8 cellular contexts compared by ENCODE assay signal in genomic region chr12:2003676-2004112, GRCh38. TPM values are rescaled to one million over a fixed set of nuclear protein-coding genes. Genes with fewer than 3 reads are reported as not detected.
DNase-seq lines count a peak whose midpoint lies in the region; ATAC-seq and TF ChIP-seq lines count a peak whose summit lies in the region.

No MANE protein-coding gene starts in this region.

- 1% methylated on average over 13 of the region's 13 CpGs for WGBS in GM23248 (ENCODE audit: low coverage in 1 of 2, low lambda C conversion rate in 2 of 2, missing lambda C conversion rate in 2 of 2), 2 experiments
- WGBS in ectodermal cell, 2 experiments, result 0 to 1% methylated on average over 13 of the region's 13 CpGs

- H3K9me3 ChIP-seq in GM23248 (ENCODE audit: low read depth) (no peaks in the 10 kb centered on the region), PC-3 (ENCODE audit: low read length) (no peaks in the 10 kb centered on the region), ectodermal cell (ENCODE audit: control insufficient read depth, low read length) (no peaks in the 10 kb centered on the region), mucosa of stomach (ENCODE audit: control insufficient read depth, low read length) (no peaks in the 10 kb centered on the region)

- DNase-seq in ELR (ENCODE audit: low read depth) (peak; percentile 55), GM23248 (peak; percentile 63), PC-3 (peak; percentile 14), COLO668 (lab: John Stamatoyannopoulos, UW; ENCODE audit: unreplicated experiment) (no peak)
- no peak for DNase-seq in activated CD4-positive, CD25-positive, alpha-beta regulatory T cell (lab: John Stamatoyannopoulos, UW)

- H3K9me2 ChIP-seq in GM23248 (ENCODE audit: insufficient read depth), result no peaks in the 10 kb centered on the region
- no peaks in the 10 kb centered on the region for H3K9me2 ChIP-seq in PC-3 (replicated peaks; ENCODE audit: low read length)

- no peak for TF ChIP-seq CTCF in PC-3 (conservative IDR thresholded peaks at IDR 0.05; ENCODE audit: low read depth, low read length)

- peak overlapping the region; percentile 97 for H2AFZ ChIP-seq in GM23248
- peak overlapping the region; percentile 99 for H2AFZ ChIP-seq in PC-3 (ENCODE audit: low read length)

- H4K20me1 ChIP-seq in GM23248 (ENCODE audit: insufficient read depth) (no peaks in the 10 kb centered on the region), PC-3 (ENCODE audit: low read length) (no peaks in the 10 kb centered on the region)

- intact Hi-C loops in PC-3 (cut with micrococcal nuclease), result no loop called here

- ATAC-seq in PC-3, result peak; percentile 35
- no peak for ATAC-seq in GM21381 (IDR thresholded peaks at IDR 0.05; ENCODE audit: unreplicated experiment)

- no peaks in the 10 kb centered on the region for H3F3A ChIP-seq in GM23248 (ENCODE audit: insufficient read depth)
- no peaks in the 10 kb centered on the region for H3F3A ChIP-seq in PC-3 (ENCODE audit: low read length, unreplicated experiment)

- H3K27ac ChIP-seq in GM23248 (peak overlapping the region; percentile 89), PC-3 (ENCODE audit: low read length) (peak overlapping the region; percentile 62), ectodermal cell (ENCODE audit: insufficient read depth, low read depth, low read length, poor library complexity, severe bottlenecking) (peak overlapping the region; percentile 79)

- H3K27me3 ChIP-seq in GM23248 (replicated peaks; ENCODE audit: insufficient read depth), result no peaks in the 10 kb centered on the region
- H3K27me3 ChIP-seq in PC-3 (ENCODE audit: low read length), result no peaks in the 10 kb centered on the region
- H3K27me3 ChIP-seq in ectodermal cell (ENCODE audit: control insufficient read depth, insufficient read depth, low read length, poor library complexity, severe bottlenecking), result no peaks in the 10 kb centered on the region
- no peaks in the 10 kb centered on the region for H3K27me3 ChIP-seq in mucosa of stomach (ENCODE audit: control insufficient read depth, insufficient read depth, low read length)

- POLR2A ChIA-PET in PC-3 (lab: Charles Lee; ENCODE audit: unreplicated experiment), result interaction anchor here (0.6 kb wide), 1 partner anchor 236 kb away, joined by 3 read pairs; no protein-coding TSS in a partner anchor

- in situ Hi-C loops in GM23248 (cut with MboI), result no loop called here

- BruUV-seq in PC-3 (replicated peaks; lab: Mats Ljungman, UMichigan), result TSS peak; percentile 74

- H3K9ac ChIP-seq in GM23248, result peak overlapping the region; percentile 92
- peak overlapping the region; percentile 95 for H3K9ac ChIP-seq in PC-3 (ENCODE audit: low read length)
- peak overlapping the region; percentile 86 for H3K9ac ChIP-seq in mucosa of stomach (ENCODE audit: low read length)

- CTCF ChIA-PET in PC-3 (lab: Charles Lee), result no interaction called here

- H3K79me2 ChIP-seq in GM23248 (ENCODE audit: insufficient read depth) (peaks cover 54% of the 10 kb centered on the region), PC-3 (ENCODE audit: low read length) (peaks cover 11% of the 10 kb centered on the region; the same call in 1 of the 2 replicates)

- H3K4me3 ChIP-seq in GM23248 (peak overlapping the region; percentile 92), PC-3 (ENCODE audit: low read length) (peak overlapping the region; percentile 99), ectodermal cell (ENCODE audit: insufficient read depth, low read depth, low read length) (peak overlapping the region; percentile 88), mucosa of stomach (ENCODE audit: low read length) (peak overlapping the region; percentile 69)

- no peaks in the 10 kb centered on the region for H3K36me3 ChIP-seq in GM23248 (ENCODE audit: low read depth)
- H3K36me3 ChIP-seq in PC-3 (ENCODE audit: low read depth, low read length), result no peaks in the 10 kb centered on the region
- no peaks in the 10 kb centered on the region for H3K36me3 ChIP-seq in ectodermal cell (ENCODE audit: control insufficient read depth, insufficient read depth, low read length)
- H3K36me3 ChIP-seq in mucosa of stomach (ENCODE audit: control insufficient read depth, insufficient read depth, low read length), result no peaks in the 10 kb centered on the region

- H3K4me2 ChIP-seq in GM23248 (ENCODE audit: unreplicated experiment) (peak overlapping the region; percentile 80), PC-3 (ENCODE audit: low read length) (peak overlapping the region; percentile 93)

- H3K4me1 ChIP-seq in GM23248 (ENCODE audit: insufficient read depth), result peaks cover 27% of the 10 kb centered on the region
- peaks cover 6% of the 10 kb centered on the region for H3K4me1 ChIP-seq in PC-3 (ENCODE audit: insufficient read depth, low read length)
- H3K4me1 ChIP-seq in ectodermal cell (ENCODE audit: control insufficient read depth, insufficient read depth, low read length), result no peaks in the 10 kb centered on the region
- H3K4me1 ChIP-seq in mucosa of stomach (ENCODE audit: control insufficient read depth, insufficient read depth, low read length), result no peaks in the 10 kb centered on the region

RNA-seq across cellular contexts. Expression of gene DCP1B, which starts 0.6 kb away (rescaled TPM):
- 14.9 and 16.5 TPM in 2 replicates for total RNA-seq in GM23248 (2014; rRNA removed; shearing (Covaris generic))
- polyA plus RNA-seq in GM23248 (2016; fragmentation: Nextera tagmentation; extraction: Ambion mirVana), result 14.3 and 18.1 TPM in 2 replicates
- 3.6 and 4.9 TPM in 2 replicates for total RNA-seq in PC-3 (2014; rRNA removed)
- polyA plus RNA-seq in ectodermal cell (2013, experiment 1 of 4), result 27.7 TPM
- 25.7 TPM for polyA plus RNA-seq in ectodermal cell (2013, experiment 2 of 4)
- polyA plus RNA-seq in ectodermal cell (2013, experiment 3 of 4), result 23.8 TPM
- polyA plus RNA-seq in ectodermal cell (2013, experiment 4 of 4), result 27.3 TPM

RNA-seq across cellular contexts. Expression of gene CACNA1C, which starts 49.1 kb away (rescaled TPM):
- 8.6 and 11.5 TPM in 2 replicates for total RNA-seq in GM23248 (2014; rRNA removed; shearing (Covaris generic))
- polyA plus RNA-seq in GM23248 (2016; fragmentation: Nextera tagmentation; extraction: Ambion mirVana), result 2.5 and 4.9 TPM in 2 replicates
- not detected in 2 replicates for total RNA-seq in PC-3 (2014; rRNA removed)
- polyA plus RNA-seq in ectodermal cell (2013, experiment 1 of 4), result 0.59 TPM
- 0.98 TPM for polyA plus RNA-seq in ectodermal cell (2013, experiment 2 of 4)
- 0.85 TPM for polyA plus RNA-seq in ectodermal cell (2013, experiment 3 of 4)
- polyA plus RNA-seq in ectodermal cell (2013, experiment 4 of 4), result 1.3 TPM

Comparison
In these comparisons a context has a peak if more than half of its experiments do, and no peak if none do; other contexts are left out.
1. DNase-seq: peak in ELR (single experiment), GM23248 (single experiment) and PC-3 (single experiment); none in COLO668 (single experiment) and activated CD4-positive, CD25-positive, alpha-beta regulatory T cell (0 of 4).
2. Peak in every context shown above with its lines, with median percentiles within 50 percentile points of each other: H3K27ac ChIP-seq, H3K4me3 ChIP-seq and H3K9ac ChIP-seq.